Comparison of ENCODE assay signal across 10 cellular contexts in genomic region chr1:33388989-33389771, GRCh38. TPM values are rescaled to one million over a fixed set of nuclear protein-coding genes. Genes with fewer than 3 reads are reported as not detected.
A peak's percentile ranks its signal among the peaks of the same experiment; 100 is the strongest.
DNase-seq lines count a peak whose midpoint lies in the region; TF ChIP-seq lines count a peak whose summit lies in the region.
"Had no signal": no experiment of that assay in that cellular context is flagged by ENCODE, and none has a peak within 500 bp of the region (broad histone marks: within the 10 kb centered on the region; RNA-seq: fewer than 3 reads in every experiment).

No MANE protein-coding gene starts in this region.

- DNase-seq in HCEC 1CT (peak; percentile 75), coronary artery (ENCODE audit: low spot score) (no peak), islet precursor cell (peak; percentile 82), stomach (no peak), NCI-H1105 treated with DMSO at 0.1 percent for 48 hours (lab: John Stamatoyannopoulos, UW) (no peak), SW480 (ENCODE audit: low spot score) (no peak)
- no peak for DNase-seq in activated T-helper 2 cell treated with anti-CD3 and anti-CD28 coated beads, Interferon-gamma antibody, Interleukin-2, Interleukin-4, amounts not matched to agents 10 μg/mL and 5 μg/mL and 100 μg/mL, durations not matched to agents 14 hours and 24 hours and 36 hours (ENCODE audit: low spot score)
- DNase-seq in activated CD4-positive, alpha-beta T cell treated with anti-CD3 and anti-CD28 coated beads for 4 hours: no peak
- DNase-seq: COR-L47, NCI-H524 treated with DMSO at 0.1 percent for 48 hours had no signal

- H3K36me3 Mint-ChIP-seq in activated T-helper 2 cell treated with anti-CD3 and anti-CD28 coated beads, Interferon-gamma antibody, Interleukin-2, Interleukin-4, amounts not matched to agents 10 μg/mL and 5 μg/mL and 100 μg/mL, durations not matched to agents 14 hours and 24 hours and 36 hours (ENCODE audit: low read depth): no peaks in the 10 kb centered on the region

- intact Hi-C loops in stomach (cut with DNase I; ENCODE audit: low total_unique reads): no loop called here
- intact Hi-C loops in activated T-helper 2 cell treated with anti-CD3 and anti-CD28 coated beads, Interferon-gamma antibody, Interleukin-2, Interleukin-4, amounts not matched to agents 10 μg/mL and 5 μg/mL and 100 μg/mL, durations not matched to agents 14 hours and 24 hours and 36 hours (cut with micrococcal nuclease): no loop called here

- H3K4me3 ChIP-seq in coronary artery (no peak overlapping the region), stomach (no peak overlapping the region)

- no peaks in the 10 kb centered on the region for H3K36me3 ChIP-seq in stomach

- H3K4me3 Mint-ChIP-seq in activated T-helper 2 cell treated with anti-CD3 and anti-CD28 coated beads, Interferon-gamma antibody, Interleukin-2, Interleukin-4, amounts not matched to agents 10 μg/mL and 5 μg/mL and 100 μg/mL, durations not matched to agents 14 hours and 24 hours and 36 hours (ENCODE audit: low read depth): no peak overlapping the region

- peak overlapping the region; percentile 22 to 42 for H3K27ac ChIP-seq in coronary artery
- peak overlapping the region; percentile 30 to 71 (median 64) for H3K27ac ChIP-seq in stomach

- TF ChIP-seq POLR2A in stomach (IDR thresholded peaks at IDR 0.05): no peak

- peaks cover 0 to 61% (median 23%) of the 10 kb centered on the region in 4 donors for H3K4me1 ChIP-seq in stomach

- no peaks in the 10 kb centered on the region for H3K27me3 ChIP-seq in stomach

- no peak for TF ChIP-seq EP300 in stomach (IDR thresholded peaks at IDR 0.05)

- no peaks in the 10 kb centered on the region for H3K9me3 ChIP-seq in stomach

- TF ChIP-seq CTCF in coronary artery (IDR thresholded peaks at IDR 0.05): no peak
- TF ChIP-seq CTCF in stomach (IDR thresholded peaks at IDR 0.05): no peak

- H3K4me1 Mint-ChIP-seq in activated T-helper 2 cell treated with anti-CD3 and anti-CD28 coated beads, Interferon-gamma antibody, Interleukin-2, Interleukin-4, amounts not matched to agents 10 μg/mL and 5 μg/mL and 100 μg/mL, durations not matched to agents 14 hours and 24 hours and 36 hours (ENCODE audit: low read depth): no peaks in the 10 kb centered on the region

- H3K9me3 Mint-ChIP-seq in activated T-helper 2 cell treated with anti-CD3 and anti-CD28 coated beads, Interferon-gamma antibody, Interleukin-2, Interleukin-4, amounts not matched to agents 10 μg/mL and 5 μg/mL and 100 μg/mL, durations not matched to agents 14 hours and 24 hours and 36 hours: no peaks in the 10 kb centered on the region

- 52 to 76% (median 69%) methylated on average over 8 of the region's 8 CpGs for WGBS in stomach, 5 donors

- no peak overlapping the region for H3K27ac Mint-ChIP-seq in activated T-helper 2 cell treated with anti-CD3 and anti-CD28 coated beads, Interferon-gamma antibody, Interleukin-2, Interleukin-4, amounts not matched to agents 10 μg/mL and 5 μg/mL and 100 μg/mL, durations not matched to agents 14 hours and 24 hours and 36 hours

- peaks cover 30% of the 10 kb centered on the region for H3K27me3 Mint-ChIP-seq in activated T-helper 2 cell treated with anti-CD3 and anti-CD28 coated beads, Interferon-gamma antibody, Interleukin-2, Interleukin-4, amounts not matched to agents 10 μg/mL and 5 μg/mL and 100 μg/mL, durations not matched to agents 14 hours and 24 hours and 36 hours (ENCODE audit: low read depth)

RNA-seq across cellular contexts. Expression of gene PHC2, which starts 41.7 kb away (rescaled TPM):
- total RNA-seq in stomach: 100 to 1,000 TPM in 3 of 5 donors, 10 to 100 TPM in 2; 72.0 to 123 (median 107) TPM
- polyA plus RNA-seq in stomach: 100 to 1,000 TPM in 2 of 3 donors, 10 to 100 TPM in 1; 70.8 to 140 (median 121) TPM
- 33.1 and 33.3 TPM in 2 replicates for total RNA-seq in activated T-helper 2 cell treated with anti-CD3 and anti-CD28 coated beads, Interferon-gamma antibody, Interleukin-2, Interleukin-4, amounts not matched to agents 10 μg/mL and 5 μg/mL and 100 μg/mL, durations not matched to agents 14 hours and 24 hours and 36 hours

Comparison
In these comparisons a context has a peak if more than half of its experiments do, and no peak if none do; other contexts are left out.
1. DNase-seq: peak in HCEC 1CT (single experiment) and islet precursor cell (single experiment); none in coronary artery (single experiment), stomach (single experiment), NCI-H1105 treated with DMSO at 0.1 percent for 48 hours (single experiment), activated T-helper 2 cell treated with anti-CD3 and anti-CD28 coated beads, Interferon-gamma antibody, Interleukin-2, Interleukin-4, amounts not matched to agents 10 μg/mL and 5 μg/mL and 100 μg/mL, durations not matched to agents 14 hours and 24 hours and 36 hours (single experiment), SW480 (single experiment) and activated CD4-positive, alpha-beta T cell treated with anti-CD3 and anti-CD28 coated beads for 4 hours (0 of 2).